In the genomic region with DNA sequence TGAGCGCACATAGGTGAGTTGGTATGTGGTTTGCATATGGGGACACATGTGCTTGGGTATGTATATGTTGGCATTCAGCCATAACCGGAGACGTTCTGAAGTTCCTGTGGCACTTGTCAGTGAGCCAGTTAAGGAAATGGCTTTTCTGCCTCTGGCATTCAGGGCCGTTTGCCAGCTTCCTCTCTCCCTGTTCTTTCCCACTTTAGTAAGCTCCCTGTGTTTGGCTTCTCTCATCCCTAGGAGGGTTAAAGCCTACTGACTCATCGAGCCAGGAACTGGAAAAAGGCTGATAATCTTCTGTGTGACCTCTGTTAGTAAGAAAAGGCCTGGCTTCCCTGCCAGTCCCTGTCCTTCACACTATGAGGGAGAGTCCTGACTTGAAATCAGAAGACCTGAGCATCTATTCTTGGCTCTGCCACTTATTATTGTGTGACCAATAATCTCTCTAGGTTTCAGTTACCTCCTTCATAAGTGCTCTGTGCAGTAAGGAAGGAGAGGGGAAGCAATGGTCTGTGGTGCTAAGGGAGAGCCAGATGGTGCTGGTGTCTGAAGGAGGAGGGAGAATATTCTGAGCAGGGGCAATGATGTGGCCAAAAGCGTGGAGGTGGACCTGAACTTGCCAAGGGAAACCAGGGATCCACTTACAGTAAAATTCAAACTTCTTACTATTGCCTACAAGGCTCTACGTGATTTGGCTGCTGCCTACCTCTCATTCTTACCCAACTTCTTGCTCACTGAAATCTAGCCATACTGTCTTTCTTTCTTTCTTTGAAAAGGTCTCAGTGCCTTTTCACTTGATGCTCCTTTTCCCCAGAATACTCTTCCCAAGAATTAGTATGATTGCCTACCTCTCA, we compare ENCODE assay signal across 1 cellular context.
TF ChIP-seq lines count a peak whose summit lies in the region.

No MANE protein-coding gene starts in this region.

TF ChIP-seq in IMR-90, 13 proteins besides CTCF, POLR2A, EP300 and RAD21:
- TF ChIP-seq FOS (IDR thresholded peaks at IDR 0.05; ENCODE audit: low read depth, low read length), result peak; percentile 43; the same call in 1 of the 2 replicates
- no peak for TF ChIP-seq MAFK (IDR thresholded peaks at IDR 0.05; ENCODE audit: low read depth, low read length)
